ENCODE assay signal across 1 cellular context in the genomic region with DNA sequence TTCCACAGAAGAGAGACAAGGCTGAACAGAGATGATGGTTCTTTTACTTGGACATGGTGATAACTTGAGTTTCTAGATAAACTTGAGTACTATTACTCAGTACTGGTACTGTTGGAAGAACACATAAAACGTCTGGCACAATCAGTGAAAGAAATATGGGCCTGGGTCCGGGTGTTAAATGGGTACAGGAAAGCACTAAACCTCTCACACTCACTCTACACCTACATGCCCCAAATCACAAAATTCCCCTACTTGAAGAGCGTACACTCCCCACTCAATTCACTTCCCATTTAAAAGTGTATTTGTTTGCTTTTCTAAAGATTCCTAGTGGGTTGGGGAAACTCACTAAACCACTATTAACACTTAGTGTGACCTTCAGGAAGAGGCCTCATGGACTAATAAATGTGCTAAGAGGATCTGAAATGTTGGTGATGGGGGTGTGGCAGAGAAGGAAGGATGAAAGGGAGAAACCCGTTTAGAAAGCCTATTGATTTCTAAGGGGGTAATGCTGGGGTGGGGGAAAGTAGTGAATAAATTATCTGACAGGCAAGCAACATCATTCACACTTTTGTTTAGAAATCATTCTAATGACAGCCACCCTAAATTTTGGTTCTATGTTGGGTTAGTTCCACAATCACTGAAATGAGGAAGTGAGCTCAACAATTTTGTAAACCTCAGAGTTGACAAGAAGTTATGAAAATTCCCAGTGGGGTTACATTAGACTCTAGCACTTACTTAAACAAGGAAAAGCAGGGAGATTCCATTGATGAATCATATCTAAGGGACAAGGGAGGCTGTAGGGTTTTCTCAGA.
TF ChIP-seq lines count a peak whose summit lies in the region.

No MANE protein-coding gene starts in this region.

TF ChIP-seq in IMR-90, 13 proteins besides CTCF, POLR2A, EP300 and RAD21 (continued from another document):
- TF ChIP-seq CEBPB (IDR thresholded peaks at IDR 0.05; ENCODE audit: low read depth, low read length): peak; percentile 57; the same call in 1 of the 2 replicates
- TF ChIP-seq MXI1 (IDR thresholded peaks at IDR 0.05; ENCODE audit: borderline replicate concordance, low read depth, low read length): no peak
- no peak for TF ChIP-seq RFX5 (IDR thresholded peaks at IDR 0.05; ENCODE audit: low read depth, low read length)
- TF ChIP-seq FOS (IDR thresholded peaks at IDR 0.05; ENCODE audit: low read depth, low read length): peak; percentile 63; the same call in 1 of the 2 replicates
- TF ChIP-seq, protein P1, sequence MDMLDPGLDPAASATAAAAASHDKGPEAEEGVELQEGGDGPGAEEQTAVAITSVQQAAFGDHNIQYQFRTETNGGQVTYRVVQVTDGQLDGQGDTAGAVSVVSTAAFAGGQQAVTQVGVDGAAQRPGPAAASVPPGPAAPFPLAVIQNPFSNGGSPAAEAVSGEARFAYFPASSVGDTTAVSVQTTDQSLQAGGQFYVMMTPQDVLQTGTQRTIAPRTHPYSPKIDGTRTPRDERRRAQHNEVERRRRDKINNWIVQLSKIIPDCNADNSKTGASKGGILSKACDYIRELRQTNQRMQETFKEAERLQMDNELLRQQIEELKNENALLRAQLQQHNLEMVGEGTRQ (IDR thresholded peaks at IDR 0.05; ENCODE audit: low read depth, low read length): no peak
- TF ChIP-seq RCOR1 (IDR thresholded peaks at IDR 0.05; ENCODE audit: insufficient replicate concordance, low read length): no peak
- TF ChIP-seq SMC3 (IDR thresholded peaks at IDR 0.05; ENCODE audit: low read depth, low read length): no peak
- TF ChIP-seq MAFK (IDR thresholded peaks at IDR 0.05; ENCODE audit: low read depth, low read length): no peak
- TF ChIP-seq NFE2L2 (IDR thresholded peaks at IDR 0.05; ENCODE audit: low read depth, low read length): no peak
- no peak for TF ChIP-seq BHLHE40 (IDR thresholded peaks at IDR 0.05; ENCODE audit: low read depth, low read length)
- no peak for TF ChIP-seq ELK1 (IDR thresholded peaks at IDR 0.05; ENCODE audit: borderline replicate concordance, low read depth, low read length)
- TF ChIP-seq CHD1 (IDR thresholded peaks at IDR 0.05; ENCODE audit: low read depth, low read length): no peak
